Comparison of ENCODE assay signal across 1 cellular context in genomic region chr5:119176785-119177184, GRCh38.
A peak's percentile ranks its signal among the peaks of the same experiment; 100 is the strongest.
TF ChIP-seq lines count a peak whose summit lies in the region.

No MANE protein-coding gene starts in this region.

TF ChIP-seq in K562, 482 proteins besides CTCF, POLR2A, EP300 and RAD21:
- TF ChIP-seq, protein P1, sequence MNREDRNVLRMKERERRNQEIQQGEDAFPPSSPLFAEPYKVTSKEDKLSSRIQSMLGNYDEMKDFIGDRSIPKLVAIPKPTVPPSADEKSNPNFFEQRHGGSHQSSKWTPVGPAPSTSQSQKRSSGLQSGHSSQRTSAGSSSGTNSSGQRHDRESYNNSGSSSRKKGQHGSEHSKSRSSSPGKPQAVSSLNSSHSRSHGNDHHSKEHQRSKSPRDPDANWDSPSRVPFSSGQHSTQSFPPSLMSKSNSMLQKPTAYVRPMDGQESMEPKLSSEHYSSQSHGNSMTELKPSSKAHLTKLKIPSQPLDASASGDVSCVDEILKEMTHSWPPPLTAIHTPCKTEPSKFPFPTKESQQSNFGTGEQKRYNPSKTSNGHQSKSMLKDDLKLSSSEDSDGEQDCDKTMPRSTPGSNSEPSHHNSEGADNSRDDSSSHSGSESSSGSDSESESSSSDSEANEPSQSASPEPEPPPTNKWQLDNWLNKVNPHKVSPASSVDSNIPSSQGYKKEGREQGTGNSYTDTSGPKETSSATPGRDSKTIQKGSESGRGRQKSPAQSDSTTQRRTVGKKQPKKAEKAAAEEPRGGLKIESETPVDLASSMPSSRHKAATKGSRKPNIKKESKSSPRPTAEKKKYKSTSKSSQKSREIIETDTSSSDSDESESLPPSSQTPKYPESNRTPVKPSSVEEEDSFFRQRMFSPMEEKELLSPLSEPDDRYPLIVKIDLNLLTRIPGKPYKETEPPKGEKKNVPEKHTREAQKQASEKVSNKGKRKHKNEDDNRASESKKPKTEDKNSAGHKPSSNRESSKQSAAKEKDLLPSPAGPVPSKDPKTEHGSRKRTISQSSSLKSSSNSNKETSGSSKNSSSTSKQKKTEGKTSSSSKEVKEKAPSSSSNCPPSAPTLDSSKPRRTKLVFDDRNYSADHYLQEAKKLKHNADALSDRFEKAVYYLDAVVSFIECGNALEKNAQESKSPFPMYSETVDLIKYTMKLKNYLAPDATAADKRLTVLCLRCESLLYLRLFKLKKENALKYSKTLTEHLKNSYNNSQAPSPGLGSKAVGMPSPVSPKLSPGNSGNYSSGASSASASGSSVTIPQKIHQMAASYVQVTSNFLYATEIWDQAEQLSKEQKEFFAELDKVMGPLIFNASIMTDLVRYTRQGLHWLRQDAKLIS (CRISPR knock-in tag; IDR thresholded peaks at IDR 0.05) = no peak
- TF ChIP-seq EWSR1 (IDR thresholded peaks at IDR 0.05; ENCODE audit: borderline replicate concordance, low read depth, partially characterized antibody) (no peak), SIRT6 (IDR thresholded peaks at IDR 0.05; ENCODE audit: low read depth, low read length) (no peak), PHF21A (IDR thresholded peaks at IDR 0.05; ENCODE audit: borderline replicate concordance, low read depth) (no peak), TAF7 (tag; IDR thresholded peaks at IDR 0.05) (no peak), RBM39 (optimal IDR thresholded peaks at IDR 0.05; ENCODE audit: low read depth, low read length) (no peak), MYBL2 (IDR thresholded peaks at IDR 0.05; ENCODE audit: low read depth) (no peak), MYBL2 (CRISPR knock-in tag; IDR thresholded peaks at IDR 0.05; ENCODE audit: borderline replicate concordance) (no peak), RBM25 (IDR thresholded peaks at IDR 0.05; ENCODE audit: low read depth, low read length, severe bottlenecking) (peak; percentile 91)
